ENCODE assay signal across 23 cellular contexts in genomic region chr20:63548992-63549391, GRCh38. TPM values are rescaled to one million over a fixed set of nuclear protein-coding genes. Genes with fewer than 3 reads are reported as not detected.
A peak's percentile ranks its signal among the peaks of the same experiment; 100 is the strongest.
DNase-seq lines count a peak whose midpoint lies in the region; ATAC-seq, FAIRE-seq and TF ChIP-seq lines count a peak whose summit lies in the region.
"Had no signal": no experiment of that assay in that cellular context is flagged by ENCODE, and none has a peak within 500 bp of the region (broad histone marks: within the 10 kb centered on the region; RNA-seq: fewer than 3 reads in every experiment).

No MANE protein-coding gene starts in this region.

- H2AK9ac ChIP-seq in IMR-90 (replicated peaks; ENCODE audit: low read depth, low read length, poor library complexity) = no peak overlapping the region

- H3K4me1 Mint-ChIP-seq in activated naive CD8-positive, alpha-beta T cell treated with anti-CD3 and anti-CD28 coated beads for 36 hours = peaks cover 14% of the 10 kb centered on the region

- ATAC-seq in IMR-90 (ENCODE audit: low read depth) (no peak), mucosa of descending colon (no peak)
- ATAC-seq: HCT116 had no signal

- H3K4me3 Mint-ChIP-seq in activated naive CD8-positive, alpha-beta T cell treated with anti-CD3 and anti-CD28 coated beads for 36 hours = no peak overlapping the region
- H3K4me3 Mint-ChIP-seq: HFFc6 had no signal

- H2BK20ac ChIP-seq in IMR-90 (ENCODE audit: low read depth, low read length) (no peak overlapping the region), H1 (ENCODE audit: low read length) (no peak overlapping the region)

- H3K9ac ChIP-seq in IMR-90 (ENCODE audit: low read depth, low read length) = no peak overlapping the region
- no peak overlapping the region for H3K9ac ChIP-seq in H1 (replicated peaks in 1 of 4; ENCODE audit: extremely low read depth in 1 of 4, low read depth in 3 of 4, low read length in 3 of 4)
- H3K9ac ChIP-seq: GM23248, KMS-11 had no signal

- no peaks in the 10 kb centered on the region for H3K9me1 ChIP-seq in IMR-90 (ENCODE audit: insufficient read depth, low read length)

- no TSS peak for BruUV-seq in IMR-90 (replicated peaks; lab: Mats Ljungman, UMichigan)

- no peaks in the 10 kb centered on the region for H3K36me3 Mint-ChIP-seq in activated naive CD8-positive, alpha-beta T cell treated with anti-CD3 and anti-CD28 coated beads for 36 hours
- H3K36me3 Mint-ChIP-seq: CD4-positive, CD25-positive, alpha-beta regulatory T cell; CD8-positive, alpha-beta memory T cell had no signal

- in situ Hi-C loops in IMR-90 (cut with MboI; ENCODE audit: low sequenced_read_pairs) = no loop called here

- H4K8ac ChIP-seq in IMR-90 (ENCODE audit: low read depth in 2 of 2, low read length in 2 of 2) = no peak overlapping the region
- no peak overlapping the region for H4K8ac ChIP-seq in H1 (ENCODE audit: extremely low read depth, insufficient read depth, low read length)

- no peak for TF ChIP-seq CTCF in IMR-90 (conservative IDR thresholded peaks at IDR 0.05; ENCODE audit: low read depth, low read length)
- TF ChIP-seq CTCF in H1 (IDR thresholded peaks at IDR 0.05; ENCODE audit: control extremely low read depth in 1 of 3, insufficient read depth in 1 of 3, low read depth in 1 of 3, low read length in 3 of 3) = no peak
- no peak for TF ChIP-seq CTCF in mucosa of descending colon (IDR thresholded peaks at IDR 0.05)

- H2BK120ac ChIP-seq in IMR-90 (ENCODE audit: low read depth, low read length) = no peak overlapping the region
- H2BK120ac ChIP-seq in H1 (replicated peaks; ENCODE audit: low read depth, low read length) = no peak overlapping the region

- H3K4ac ChIP-seq in IMR-90 (ENCODE audit: low read depth, low read length) = no peak overlapping the region
- no peak overlapping the region for H3K4ac ChIP-seq in H1 (replicated peaks; ENCODE audit: insufficient read length, low read depth, low read length)

- H3K4me1 ChIP-seq in IMR-90 (ENCODE audit: control insufficient read depth, insufficient read depth, low read length) (no peaks in the 10 kb centered on the region), H1 (replicated peaks in 1 of 4; ENCODE audit: control insufficient read depth in 3 of 4, insufficient read depth in 4 of 4, low read length in 3 of 4) (peaks cover 0 to 30% (median 14%) of the 10 kb centered on the region in 4 experiments; a peak in 6 of 7 replicates), mucosa of descending colon (ENCODE audit: low read depth) (peaks cover 32% of the 10 kb centered on the region)

- intact Hi-C loops in IMR-90 (cut with micrococcal nuclease) = no loop called here
- intact Hi-C loops in mucosa of descending colon (cut with DNase I, micrococcal nuclease) = no loop called here

- H2AFZ ChIP-seq in IMR-90 (replicated peaks; ENCODE audit: low read length, poor library complexity) (peak overlapping the region; percentile 51), H1 (ENCODE audit: low read length) (no peak overlapping the region)
- H2AFZ ChIP-seq: GM23248 had no signal

- 0 out of 2 replicates have a peak overlapping the region, but pooled peaks have one; percentile 68 for H2BK12ac ChIP-seq in H1 (ENCODE audit: low read depth, low read length)

- WGBS in IMR-90 (ENCODE audit: extremely low coverage in 2 of 2, insufficient read length in 1 of 2), 2 experiments = no CpG with 5 or more reads among the region's 24 CpGs
- 47% methylated on average over 2 of the region's 24 CpGs; no CpG with 5 or more reads in 1 of the 2 experiments for WGBS in H1 (ENCODE audit: extremely low coverage in 1 of 2, insufficient coverage in 1 of 2, insufficient read length in 1 of 2, insufficient replicate concordance in 2 of 2, low coverage in 1 of 2, low lambda C conversion rate in 2 of 2, missing lambda C conversion rate in 1 of 2), 2 experiments

- H2BK15ac ChIP-seq in IMR-90 (ENCODE audit: low read depth, low read length) = no peak overlapping the region
- H2BK15ac ChIP-seq in H1 (ENCODE audit: low read length) = no peak overlapping the region

- TF ChIP-seq POLR2A in IMR-90 (IDR thresholded peaks at IDR 0.05; ENCODE audit: low read depth, low read length) (no peak), H1 (IDR thresholded peaks at IDR 0.05; ENCODE audit: control extremely low read depth in 1 of 2, low read depth in 2 of 2, low read length in 2 of 2) (no peak)

- no peak overlapping the region for H3K27ac ChIP-seq in IMR-90 (ENCODE audit: insufficient read depth, low read length)
- H3K27ac ChIP-seq in H1 (ENCODE audit: low read depth, low read length) = no peak overlapping the region
- H3K27ac ChIP-seq: GM23248, KMS-11 had no signal

- CTCF ChIA-PET in IMR-90 (lab: Yijun Ruan, JAX) (no interaction called here), H1 (lab: Charles Lee; ENCODE audit: partially characterized antibody) (interaction anchor here (1.3 to 1.4 kb wide), 2 partner anchors 11 to 27 kb away, joined by 5 to 7 read pairs; partner anchors contain the start of gene PTK6)

- no peak overlapping the region for H3K27ac Mint-ChIP-seq in activated naive CD8-positive, alpha-beta T cell treated with anti-CD3 and anti-CD28 coated beads for 36 hours
- H3K27ac Mint-ChIP-seq: CD4-positive, CD25-positive, alpha-beta regulatory T cell; HFFc6 had no signal

- TF ChIP-seq EP300 in H1 (IDR thresholded peaks at IDR 0.05; ENCODE audit: borderline replicate concordance in 1 of 2, low read depth in 2 of 2, low read length in 2 of 2) = no peak

- H3K18ac ChIP-seq in IMR-90 (ENCODE audit: low read depth, low read length) = no peak overlapping the region
- 0 out of 2 replicates have a peak overlapping the region, but pooled peaks have one; percentile 71 for H3K18ac ChIP-seq in H1 (ENCODE audit: extremely low read depth, low read length)

- no peaks in the 10 kb centered on the region for H3K79me1 ChIP-seq in IMR-90 (ENCODE audit: low read depth in 1 of 2, low read length in 2 of 2)
- H3K79me1 ChIP-seq in H1 (ENCODE audit: low read depth, low read length) = no peaks in the 10 kb centered on the region

- no peak overlapping the region for H3K14ac ChIP-seq in IMR-90 (replicated peaks; ENCODE audit: low read depth, low read length)
- no peak overlapping the region for H3K14ac ChIP-seq in H1 (ENCODE audit: insufficient read length)

- POLR2A ChIA-PET in IMR-90 (lab: Charles Lee; ENCODE audit: unreplicated experiment) = no interaction called here
- POLR2A ChIA-PET in H1 (lab: Charles Lee; ENCODE audit: partially characterized antibody) = interaction anchor here (2.3 kb wide), 1 partner anchor 28 kb away, joined by 10 read pairs; the partner anchor contains the start of gene PPDPF

- H3K9me3 ChIP-seq in IMR-90 (ENCODE audit: control insufficient read depth, insufficient read depth, low read length) (no peaks in the 10 kb centered on the region), H1 (ENCODE audit: insufficient read depth in 2 of 2, low read depth in 1 of 2, low read length in 1 of 2) (no peaks in the 10 kb centered on the region), mucosa of descending colon (no peaks in the 10 kb centered on the region)

- H2BK5ac ChIP-seq in IMR-90 (ENCODE audit: low read depth, low read length, poor library complexity, severe bottlenecking) (no peak overlapping the region), H1 (ENCODE audit: low read depth, low read length) (peak overlapping the region; percentile 78; the same call in 1 of the 2 replicates)

- no peak overlapping the region for H3K23ac ChIP-seq in IMR-90 (ENCODE audit: low read depth, low read length)
- H3K23ac ChIP-seq in H1 (ENCODE audit: insufficient read length) = no peak overlapping the region

- no peaks in the 10 kb centered on the region for H3K79me2 ChIP-seq in H1 (ENCODE audit: control insufficient read depth in 1 of 2, insufficient read depth in 2 of 2, low read length in 2 of 2)

- H3K4me2 ChIP-seq in IMR-90 (ENCODE audit: low read depth, low read length) (no peak overlapping the region), H1 (ENCODE audit: insufficient read depth in 1 of 2, low read depth in 2 of 2, low read length in 2 of 2) (no peak overlapping the region)
- H3K4me2 ChIP-seq: KMS-11 had no signal

- H3K27me3 Mint-ChIP-seq in activated naive CD8-positive, alpha-beta T cell treated with anti-CD3 and anti-CD28 coated beads for 36 hours = peaks cover 13% of the 10 kb centered on the region

- H3K4me3 ChIP-seq in IMR-90 (ENCODE audit: insufficient read depth, low read depth, low read length) (no peak overlapping the region), H1 (ENCODE audit: extremely low read depth in 1 of 4, insufficient read depth in 2 of 4, low read depth in 3 of 4, low read length in 4 of 4) (no peak overlapping the region), mucosa of descending colon (no peak overlapping the region)
- H3K4me3 ChIP-seq: GM23248 had no signal

- H4K20me1 ChIP-seq in IMR-90 (ENCODE audit: insufficient read depth, low read length) = no peaks in the 10 kb centered on the region
- H4K20me1 ChIP-seq in H1 (replicated peaks in 1 of 2; ENCODE audit: control insufficient read depth in 1 of 2, insufficient read depth in 2 of 2, low read length in 2 of 2) = no peaks in the 10 kb centered on the region

- H3K56ac ChIP-seq in IMR-90 (ENCODE audit: extremely low read depth, insufficient read depth, low read length) = no peak overlapping the region
- H3K56ac ChIP-seq in H1 (replicated peaks; ENCODE audit: insufficient read length, low read depth, low read length) = no peak overlapping the region

- H3K9me3 Mint-ChIP-seq in activated naive CD8-positive, alpha-beta T cell treated with anti-CD3 and anti-CD28 coated beads for 36 hours = no peaks in the 10 kb centered on the region
- H3K9me3 Mint-ChIP-seq: HFFc6 had no signal

- no peak overlapping the region for H4K91ac ChIP-seq in IMR-90 (ENCODE audit: insufficient read depth, low read depth, low read length)
- peak overlapping the region; percentile 36 for H4K91ac ChIP-seq in H1 (replicated peaks; ENCODE audit: insufficient read length, low read length)

- no peaks in the 10 kb centered on the region for H3K36me3 ChIP-seq in IMR-90 (ENCODE audit: control insufficient read depth, insufficient read depth, low read length)
- H3K36me3 ChIP-seq in H1 (ENCODE audit: control insufficient read depth in 2 of 4, insufficient read depth in 4 of 4, low read length in 3 of 4) = no peaks in the 10 kb centered on the region
- no peaks in the 10 kb centered on the region for H3K36me3 ChIP-seq in mucosa of descending colon (ENCODE audit: low read depth)

- H3K27me3 ChIP-seq in IMR-90 (ENCODE audit: control insufficient read depth, insufficient read depth, low read length) (peaks cover 40% of the 10 kb centered on the region), H1 (replicated peaks in 1 of 4; ENCODE audit: control insufficient read depth in 3 of 4, extremely low read depth in 1 of 4, insufficient read depth in 3 of 4, low read length in 3 of 4) (no peaks in the 10 kb centered on the region)

- no peak for FAIRE-seq in H1 (lab: Jason Lieb, UNC)
- FAIRE-seq: A204.1, GM12892, GM18507, H54 had no signal

- no peak overlapping the region for H4K5ac ChIP-seq in IMR-90 (ENCODE audit: low read depth, low read length)
- H4K5ac ChIP-seq in H1 (ENCODE audit: insufficient read length, low read depth, low read length) = no peak overlapping the region

- DNase-seq in IMR-90 = no peak
- DNase-seq in H1 (ENCODE audit: low read depth in 1 of 2, low spot score in 2 of 2) = no peak
- DNase-seq in activated naive CD8-positive, alpha-beta T cell treated with anti-CD3 and anti-CD28 coated beads for 36 hours = no peak
- no peak for DNase-seq in mucosa of descending colon
- DNase-seq in COLO668 (lab: John Stamatoyannopoulos, UW; ENCODE audit: unreplicated experiment) = no peak
- DNase-seq: ACHN; Caco-2; CD4-positive, CD25-positive, alpha-beta regulatory T cell; CD8-positive, alpha-beta memory T cell; DMS153; DMS79; GDM1; GM23248; HFFc6 had no signal

- dilution Hi-C loops in IMR-90 (cut with HindIII; ENCODE audit: low sequenced_read_pairs, unreplicated experiment) = no loop called here

- H2AK5ac ChIP-seq in IMR-90 (ENCODE audit: low read depth, low read length) (no peak overlapping the region), H1 (ENCODE audit: low read depth, low read length) (no peak overlapping the region)

- no peak for TF ChIP-seq RAD21 in IMR-90 (IDR thresholded peaks at IDR 0.05; ENCODE audit: low read length)
- TF ChIP-seq RAD21 in H1 (IDR thresholded peaks at IDR 0.05 in 1 of 2, conservative IDR thresholded peaks at IDR 0.05 in 1 of 2; ENCODE audit: low read depth in 2 of 2, low read length in 2 of 2) = no peak

- H3K23me2 ChIP-seq in H1 (ENCODE audit: low read depth, low read length) = no peaks in the 10 kb centered on the region; the same call in 1 of the 2 replicates

RNA-seq across cellular contexts. Expression of gene SRMS, which starts 1.4 kb away (rescaled TPM):
- total RNA-seq in IMR-90 (2012; rRNA removed) (not detected in 2 replicates), mucosa of descending colon (under 1 TPM; 0.25 to 0.52 (median 0.27) TPM)
- polyA plus RNA-seq in IMR-90 (2012; rRNA removed) (not detected in 2 replicates), H1 (2011; rRNA removed) (0.39 and 0.66 TPM in 2 replicates)
- polyA plus RNA-seq in IMR-90 (2012; cell fraction: cytosol; rRNA removed) = not detected in 2 replicates
- not detected in 2 replicates for polyA plus RNA-seq in IMR-90 (2012; cell fraction: nucleus; rRNA removed; ENCODE audit: low replicate concordance)
- total RNA-seq in H1 (2021; fragmentation: NEBNext Ultra II Directional; extraction: Animal tissue kit (Norgen Biotek cat#: 25700)) = 0.29 and 0.76 TPM in 2 replicates
- polyA plus RNA-seq in H1 (2011; cell fraction: cytosol; rRNA removed) = 0.36 TPM
- polyA plus RNA-seq in H1 (2011; cell fraction: nucleus; rRNA removed) = 2.9 TPM
- polyA plus RNA-seq in H1 (2012, experiment 1 of 2) = 0.23 to 0.46 TPM (median 0.39 TPM) in 4 replicates
- polyA plus RNA-seq in H1 (2012, experiment 2 of 2) = 0.10 TPM
- polyA plus RNA-seq in H1 (2013, experiment 1 of 2) = 0.28 TPM
- polyA plus RNA-seq in H1 (2013, experiment 2 of 2) = 0.15 TPM
- polyA minus RNA-seq in H1 (2011; rRNA and poly(A)+ RNA removed) = 0.10 TPM in 1 of 2 replicates, not detected in the other
- not detected for polyA minus RNA-seq in H1 (2011; cell fraction: cytosol; rRNA and poly(A)+ RNA removed)
- 0.50 TPM for polyA minus RNA-seq in H1 (2011; cell fraction: nucleus; rRNA and poly(A)+ RNA removed)
- not detected for total RNA-seq in activated naive CD8-positive, alpha-beta T cell treated with anti-CD3 and anti-CD28 coated beads for 36 hours
- total RNA-seq: Caco-2; CD4-positive, CD25-positive, alpha-beta regulatory T cell; CD8-positive, alpha-beta memory T cell; Daoy; GM23248; HFFc6; LHCN-M2 had no signal
- polyA plus RNA-seq: BJ; CD4-positive, CD25-positive, alpha-beta regulatory T cell; CD8-positive, alpha-beta memory T cell; GM23248 had no signal

RNA-seq across cellular contexts. Expression of gene FNDC11, which starts 5.0 kb away (rescaled TPM):
- total RNA-seq in IMR-90 (2012; rRNA removed) (0.28 and 0.36 TPM in 2 replicates), mucosa of descending colon (under 1 TPM in 2 of 3 donors, not detected in 1; 0.19 to 0.25 TPM)
- polyA plus RNA-seq in IMR-90 (2012; rRNA removed) (1.0 and 1.6 TPM in 2 replicates), H1 (2011; rRNA removed) (8.8 and 13.5 TPM in 2 replicates)
- 0.57 and 1.9 TPM in 2 replicates for polyA plus RNA-seq in IMR-90 (2012; cell fraction: cytosol; rRNA removed)
- polyA plus RNA-seq in IMR-90 (2012; cell fraction: nucleus; rRNA removed; ENCODE audit: low replicate concordance) = 3.1 and 7.9 TPM in 2 replicates
- 2.5 and 2.6 TPM in 2 replicates for total RNA-seq in H1 (2021; fragmentation: NEBNext Ultra II Directional; extraction: Animal tissue kit (Norgen Biotek cat#: 25700))
- 9.1 TPM for polyA plus RNA-seq in H1 (2011; cell fraction: cytosol; rRNA removed)
- polyA plus RNA-seq in H1 (2011; cell fraction: nucleus; rRNA removed) = 17.7 TPM
- 2.1 to 3.9 TPM (median 3.5 TPM) in 4 replicates for polyA plus RNA-seq in H1 (2012, experiment 1 of 2)
- 3.5 TPM for polyA plus RNA-seq in H1 (2012, experiment 2 of 2)
- 3.0 TPM for polyA plus RNA-seq in H1 (2013, experiment 1 of 2)
- polyA plus RNA-seq in H1 (2013, experiment 2 of 2) = 2.8 TPM
- polyA minus RNA-seq in H1 (2011; rRNA and poly(A)+ RNA removed) = 2.3 and 2.5 TPM in 2 replicates
- polyA minus RNA-seq in H1 (2011; cell fraction: cytosol; rRNA and poly(A)+ RNA removed) = 4.5 TPM
- polyA minus RNA-seq in H1 (2011; cell fraction: nucleus; rRNA and poly(A)+ RNA removed) = 7.0 TPM
- total RNA-seq in activated naive CD8-positive, alpha-beta T cell treated with anti-CD3 and anti-CD28 coated beads for 36 hours = under 1 TPM; 0.10 to 0.20 TPM
- total RNA-seq: Caco-2, Daoy, HFFc6 had no signal
- polyA plus RNA-seq: CD8-positive, alpha-beta memory T cell had no signal

RNA-seq across cellular contexts. Expression of gene PTK6, which starts 11.8 kb away (rescaled TPM):
- not detected in 2 replicates for total RNA-seq in IMR-90 (2012; rRNA removed)
- 0.07 TPM in 1 of 2 replicates, not detected in the other for polyA plus RNA-seq in IMR-90 (2012; rRNA removed)
- 0.03 and 0.04 TPM in 2 replicates for polyA plus RNA-seq in IMR-90 (2012; cell fraction: cytosol; rRNA removed)
- polyA plus RNA-seq in IMR-90 (2012; cell fraction: nucleus; rRNA removed; ENCODE audit: low replicate concordance) = 0.19 and 0.28 TPM in 2 replicates
- total RNA-seq in H1 (2021; fragmentation: NEBNext Ultra II Directional; extraction: Animal tissue kit (Norgen Biotek cat#: 25700)) = 0.17 and 0.19 TPM in 2 replicates
- polyA plus RNA-seq in H1 (2011; rRNA removed) = 0.12 and 0.30 TPM in 2 replicates
- polyA plus RNA-seq in H1 (2011; cell fraction: cytosol; rRNA removed) = 0.27 TPM
- polyA plus RNA-seq in H1 (2011; cell fraction: nucleus; rRNA removed) = 0.67 TPM
- polyA plus RNA-seq in H1 (2012, experiment 1 of 2) = 0.32 to 0.41 TPM (median 0.40 TPM) in 4 replicates
- 0.25 TPM for polyA plus RNA-seq in H1 (2012, experiment 2 of 2)
- 0.08 TPM for polyA plus RNA-seq in H1 (2013, experiment 1 of 2)
- 0.07 TPM for polyA plus RNA-seq in H1 (2013, experiment 2 of 2)
- polyA minus RNA-seq in H1 (2011; rRNA and poly(A)+ RNA removed) = 0.12 TPM in 1 of 2 replicates, not detected in the other
- 0.37 TPM for polyA minus RNA-seq in H1 (2011; cell fraction: cytosol; rRNA and poly(A)+ RNA removed)
- polyA minus RNA-seq in H1 (2011; cell fraction: nucleus; rRNA and poly(A)+ RNA removed) = 0.20 TPM
- under 1 TPM; 0.16 to 0.26 TPM for total RNA-seq in activated naive CD8-positive, alpha-beta T cell treated with anti-CD3 and anti-CD28 coated beads for 36 hours
- total RNA-seq in mucosa of descending colon = 10 to 100 TPM; 39.5 to 91.7 (median 87.1) TPM
- total RNA-seq: Daoy, GM23248 had no signal
- polyA plus RNA-seq: GM23248 had no signal

RNA-seq across cellular contexts. Expression of gene HELZ2, which starts 25.0 kb away (rescaled TPM):
- 4.2 and 4.7 TPM in 2 replicates for total RNA-seq in IMR-90 (2012; rRNA removed)
- 10.6 and 12.2 TPM in 2 replicates for polyA plus RNA-seq in IMR-90 (2012; rRNA removed)
- polyA plus RNA-seq in IMR-90 (2012; cell fraction: cytosol; rRNA removed) = 3.2 and 6.8 TPM in 2 replicates
- 10.9 and 32.5 TPM in 2 replicates for polyA plus RNA-seq in IMR-90 (2012; cell fraction: nucleus; rRNA removed; ENCODE audit: low replicate concordance)
- 17.5 and 18.2 TPM in 2 replicates for total RNA-seq in H1 (2021; fragmentation: NEBNext Ultra II Directional; extraction: Animal tissue kit (Norgen Biotek cat#: 25700))
- polyA plus RNA-seq in H1 (2011; rRNA removed) = 7.9 and 14.0 TPM in 2 replicates
- polyA plus RNA-seq in H1 (2011; cell fraction: cytosol; rRNA removed) = 10.0 TPM
- polyA plus RNA-seq in H1 (2011; cell fraction: nucleus; rRNA removed) = 48.4 TPM
- 7.8 to 17.1 TPM (median 14.4 TPM) in 4 replicates for polyA plus RNA-seq in H1 (2012, experiment 1 of 2)
- polyA plus RNA-seq in H1 (2012, experiment 2 of 2) = 9.1 TPM
- 9.5 TPM for polyA plus RNA-seq in H1 (2013, experiment 1 of 2)
- 8.5 TPM for polyA plus RNA-seq in H1 (2013, experiment 2 of 2)
- polyA minus RNA-seq in H1 (2011; rRNA and poly(A)+ RNA removed) = 16.0 and 19.4 TPM in 2 replicates
- polyA minus RNA-seq in H1 (2011; cell fraction: cytosol; rRNA and poly(A)+ RNA removed) = 21.0 TPM
- polyA minus RNA-seq in H1 (2011; cell fraction: nucleus; rRNA and poly(A)+ RNA removed) = 35.2 TPM
- 10 to 100 TPM; 22.2 to 22.6 TPM for total RNA-seq in activated naive CD8-positive, alpha-beta T cell treated with anti-CD3 and anti-CD28 coated beads for 36 hours
- 10 to 100 TPM; 35.4 to 49.3 (median 36.2) TPM for total RNA-seq in mucosa of descending colon

RNA-seq across cellular contexts. Expression of gene PPDPF, which starts 28.4 kb away (rescaled TPM):
- total RNA-seq in IMR-90 (2012; rRNA removed) (12.9 and 17.2 TPM in 2 replicates), mucosa of descending colon (100 to 1,000 TPM; 263 to 672 (median 537) TPM)
- polyA plus RNA-seq in IMR-90 (2012; rRNA removed) (171 and 200 TPM in 2 replicates), H1 (2011; rRNA removed) (30.5 and 49.9 TPM in 2 replicates)
- 100 and 301 TPM in 2 replicates for polyA plus RNA-seq in IMR-90 (2012; cell fraction: cytosol; rRNA removed)
- polyA plus RNA-seq in IMR-90 (2012; cell fraction: nucleus; rRNA removed; ENCODE audit: low replicate concordance) = 38.4 and 113 TPM in 2 replicates
- total RNA-seq in H1 (2021; fragmentation: NEBNext Ultra II Directional; extraction: Animal tissue kit (Norgen Biotek cat#: 25700)) = 125 and 138 TPM in 2 replicates
- 13.6 TPM for polyA plus RNA-seq in H1 (2011; cell fraction: cytosol; rRNA removed)
- polyA plus RNA-seq in H1 (2011; cell fraction: nucleus; rRNA removed) = 40.2 TPM
- polyA plus RNA-seq in H1 (2012, experiment 1 of 2) = 38.8 to 127 TPM (median 112 TPM) in 4 replicates
- polyA plus RNA-seq in H1 (2012, experiment 2 of 2) = 66.7 TPM
- 147 TPM for polyA plus RNA-seq in H1 (2013, experiment 1 of 2)
- 151 TPM for polyA plus RNA-seq in H1 (2013, experiment 2 of 2)
- 2.8 and 4.9 TPM in 2 replicates for polyA minus RNA-seq in H1 (2011; rRNA and poly(A)+ RNA removed)
- polyA minus RNA-seq in H1 (2011; cell fraction: cytosol; rRNA and poly(A)+ RNA removed) = 109 TPM
- 58.7 TPM for polyA minus RNA-seq in H1 (2011; cell fraction: nucleus; rRNA and poly(A)+ RNA removed)
- 100 to 1,000 TPM; 128 to 136 TPM for total RNA-seq in activated naive CD8-positive, alpha-beta T cell treated with anti-CD3 and anti-CD28 coated beads for 36 hours

Comparison
In these comparisons a context has a peak if more than half of its experiments do, and no peak if none do; other contexts are left out.
1. RNA of gene PTK6, which starts 11.8 kb away (total RNA-seq): 39.5 to 91.7 TPM in mucosa of descending colon; 0.16 to 0.26 TPM in activated naive CD8-positive, alpha-beta T cell treated with anti-CD3 and anti-CD28 coated beads for 36 hours, 0.17 to 0.19 TPM in H1 and not detected in IMR-90; every median in the first group is over 10 times any median in the second.